In the genomic region with DNA sequence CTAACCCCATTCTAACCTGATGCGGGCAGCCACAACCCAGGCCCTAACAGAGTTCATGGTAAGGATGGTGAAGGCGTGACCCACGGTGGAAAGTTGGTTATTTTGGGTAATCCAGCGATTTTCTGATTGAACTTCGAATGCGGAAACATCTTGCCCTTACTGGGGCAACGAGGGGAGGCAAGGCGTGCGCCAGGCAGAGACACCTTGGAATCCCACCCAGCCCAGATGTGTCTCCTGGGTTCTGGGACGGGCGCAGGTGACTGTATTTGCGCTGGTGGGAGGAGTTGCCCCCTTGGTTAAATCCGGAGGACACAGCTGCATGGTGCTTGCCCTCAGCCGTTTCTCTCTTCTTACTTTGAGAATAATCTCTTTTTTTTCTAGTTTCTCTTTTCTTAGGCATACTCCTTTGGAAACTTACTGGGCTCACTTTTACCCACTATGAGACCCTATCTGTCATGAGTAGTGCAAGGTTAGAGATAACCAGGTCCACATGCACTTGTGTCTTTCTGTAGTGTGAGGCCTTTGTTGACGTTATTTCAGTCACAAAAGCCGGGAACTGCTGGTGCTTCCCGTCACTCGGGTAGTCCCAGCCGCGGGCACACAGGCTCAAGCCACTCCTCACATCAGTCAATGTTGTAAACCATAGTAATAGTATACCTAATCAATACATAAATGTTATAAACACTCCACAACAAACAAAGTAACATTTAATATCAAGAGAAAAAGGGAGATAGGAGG, we compare ENCODE assay signal across 1 cellular context.
TF ChIP-seq lines count a peak whose summit lies in the region.

No MANE protein-coding gene starts in this region.

TF ChIP-seq in WTC11, 78 proteins besides CTCF, POLR2A, EP300 and RAD21 (continued from another document):
- TF ChIP-seq ELF4 (CRISPR knock-in tag; IDR thresholded peaks at IDR 0.05; ENCODE audit: low read depth) (no peak), KAT7 (CRISPR knock-in tag; IDR thresholded peaks at IDR 0.05; ENCODE audit: borderline replicate concordance) (no peak)
- TF ChIP-seq, protein P1, sequence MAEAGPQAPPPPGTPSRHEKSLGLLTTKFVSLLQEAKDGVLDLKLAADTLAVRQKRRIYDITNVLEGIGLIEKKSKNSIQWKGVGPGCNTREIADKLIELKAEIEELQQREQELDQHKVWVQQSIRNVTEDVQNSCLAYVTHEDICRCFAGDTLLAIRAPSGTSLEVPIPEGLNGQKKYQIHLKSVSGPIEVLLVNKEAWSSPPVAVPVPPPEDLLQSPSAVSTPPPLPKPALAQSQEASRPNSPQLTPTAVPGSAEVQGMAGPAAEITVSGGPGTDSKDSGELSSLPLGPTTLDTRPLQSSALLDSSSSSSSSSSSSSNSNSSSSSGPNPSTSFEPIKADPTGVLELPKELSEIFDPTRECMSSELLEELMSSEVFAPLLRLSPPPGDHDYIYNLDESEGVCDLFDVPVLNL (CRISPR knock-in tag; IDR thresholded peaks at IDR 0.05; ENCODE audit: borderline replicate concordance, low read depth), result no peak
